36 cellular contexts compared by ENCODE assay signal in genomic region chr13:113624235-113624587, GRCh38. TPM values are rescaled to one million over a fixed set of nuclear protein-coding genes. Genes with fewer than 3 reads are reported as not detected.
"Had no signal": no experiment of that assay in that cellular context is flagged by ENCODE, and none has a peak within 500 bp of the region (broad histone marks: within the 10 kb centered on the region; RNA-seq: fewer than 3 reads in every experiment).

No MANE protein-coding gene starts in this region.

- H3K4me3 ChIP-seq: gastroesophageal sphincter, spleen, suprapubic skin, tibial artery had no signal

- FAIRE-seq: astrocyte, endothelial cell of umbilical vein, kidney had no signal

- H3K36me3 Mint-ChIP-seq: natural killer cell had no signal

- ATAC-seq: activated CD4-positive, alpha-beta T cell treated with anti-CD3 and anti-CD28 coated beads for 36 hours; activated CD8-positive, alpha-beta T cell treated with anti-CD3 and anti-CD28 coated beads, Interleukin-2, amount 10 ng/mL, durations not matched to agents 7 days and 5 days; effector memory CD8-positive, alpha-beta T cell; gastroesophageal sphincter; left colon had no signal

- DNase-seq: activated CD4-positive, alpha-beta T cell treated with anti-CD3 and anti-CD28 coated beads for 36 hours; activated CD4-positive, CD25-positive, alpha-beta regulatory T cell; activated CD8-positive, alpha-beta memory T cell treated with anti-CD3 and anti-CD28 coated beads, Interleukin-2, amount 10 ng/mL, durations not matched to agents 7 days and 5 days; activated CD8-positive, alpha-beta T cell treated with anti-CD3 and anti-CD28 coated beads, Interleukin-2, amount 10 ng/mL, durations not matched to agents 7 days and 5 days; activated effector memory CD4-positive, alpha-beta T cell treated with anti-CD3 and anti-CD28 coated beads, Interleukin-2, amount 50 U/mL, for 16 hours; activated naive CD4-positive, alpha-beta T cell treated with anti-CD3 and anti-CD28 coated beads, Interleukin-2, amount 10 ng/mL, durations not matched to agents 7 days and 5 days; activated T-cell treated with anti-CD3 and anti-CD28 coated beads for 4 hours; amniotic stem cell; brain microvascular endothelial cell; caudate nucleus; cortex of kidney; effector memory CD8-positive, alpha-beta T cell; head of caudate nucleus; hippocampal formation; left colon; mammary epithelial cell; midbrain; natural killer cell; stimulated activated naive CD4-positive, alpha-beta T cell; tibial artery had no signal

- H3K27ac Mint-ChIP-seq: activated CD4-positive, alpha-beta T cell treated with anti-CD3 and anti-CD28 coated beads for 36 hours; activated CD8-positive, alpha-beta memory T cell treated with anti-CD3 and anti-CD28 coated beads, Interleukin-2, amount 10 ng/mL, durations not matched to agents 7 days and 5 days; activated CD8-positive, alpha-beta T cell treated with anti-CD3 and anti-CD28 coated beads, Interleukin-2, amount 10 ng/mL, durations not matched to agents 7 days and 5 days; activated naive CD4-positive, alpha-beta T cell treated with anti-CD3 and anti-CD28 coated beads, Interleukin-2, amount 10 ng/mL, durations not matched to agents 7 days and 5 days; activated T-helper 1 cell treated with anti-CD3 and anti-CD28 coated beads, Interleukin-12 subunit alpha, Interleukin-12 subunit beta, Interleukin-2, Interleukin-4 antibody, amounts not matched to agents 30 ng/mL and 10 ng/mL and 1 ng/mL, durations not matched to agents 14 hours and 24 hours and 36 hours; natural killer cell; T-helper 2 cell treated with Interferon-gamma antibody and Interleukin-4, amounts not matched to agents 5 μg/mL and 100 μg/mL, for 36 hours had no signal

- H3K27ac ChIP-seq: brain microvascular endothelial cell, gastroesophageal sphincter, spleen, suprapubic skin, tibial artery had no signal

- H3K27me3 Mint-ChIP-seq: activated CD4-positive, alpha-beta T cell treated with anti-CD3 and anti-CD28 coated beads for 36 hours; activated CD8-positive, alpha-beta memory T cell treated with anti-CD3 and anti-CD28 coated beads, Interleukin-2, amount 10 ng/mL, durations not matched to agents 7 days and 5 days; activated naive CD4-positive, alpha-beta T cell treated with anti-CD3 and anti-CD28 coated beads, Interleukin-2, amount 10 ng/mL, durations not matched to agents 7 days and 5 days; effector memory CD8-positive, alpha-beta T cell had no signal

- H3K27me3 ChIP-seq: brain microvascular endothelial cell, gastroesophageal sphincter, spleen, suprapubic skin, tibial artery had no signal

- H3K4me1 ChIP-seq: gastroesophageal sphincter, suprapubic skin, tibial artery had no signal

- H3K4me1 Mint-ChIP-seq: activated CD4-positive, alpha-beta T cell treated with anti-CD3 and anti-CD28 coated beads for 36 hours; activated CD8-positive, alpha-beta memory T cell treated with anti-CD3 and anti-CD28 coated beads, Interleukin-2, amount 10 ng/mL, durations not matched to agents 7 days and 5 days had no signal

- H3K9me3 ChIP-seq: gastroesophageal sphincter, spleen, suprapubic skin, tibial artery had no signal

- H3K9me3 Mint-ChIP-seq: activated naive CD4-positive, alpha-beta T cell treated with anti-CD3 and anti-CD28 coated beads, Interleukin-2, amount 10 ng/mL, durations not matched to agents 7 days and 5 days; activated T-helper 1 cell treated with anti-CD3 and anti-CD28 coated beads, Interleukin-12 subunit alpha, Interleukin-12 subunit beta, Interleukin-2, Interleukin-4 antibody, amounts not matched to agents 30 ng/mL and 10 ng/mL and 1 ng/mL, durations not matched to agents 14 hours and 24 hours and 36 hours; effector memory CD8-positive, alpha-beta T cell; natural killer cell; T-helper 2 cell treated with Interferon-gamma antibody and Interleukin-4, amounts not matched to agents 5 μg/mL and 100 μg/mL, for 36 hours had no signal

- H3K4me3 Mint-ChIP-seq: activated CD4-positive, alpha-beta T cell treated with anti-CD3 and anti-CD28 coated beads for 36 hours; activated CD8-positive, alpha-beta memory T cell treated with anti-CD3 and anti-CD28 coated beads, Interleukin-2, amount 10 ng/mL, durations not matched to agents 7 days and 5 days; activated CD8-positive, alpha-beta T cell treated with anti-CD3 and anti-CD28 coated beads, Interleukin-2, amount 10 ng/mL, durations not matched to agents 7 days and 5 days; activated naive CD4-positive, alpha-beta T cell treated with anti-CD3 and anti-CD28 coated beads, Interleukin-2, amount 10 ng/mL, durations not matched to agents 7 days and 5 days; activated T-helper 1 cell treated with anti-CD3 and anti-CD28 coated beads, Interleukin-12 subunit alpha, Interleukin-12 subunit beta, Interleukin-2, Interleukin-4 antibody, amounts not matched to agents 30 ng/mL and 10 ng/mL and 1 ng/mL, durations not matched to agents 14 hours and 24 hours and 36 hours; effector memory CD8-positive, alpha-beta T cell; natural killer cell; T-helper 2 cell treated with Interferon-gamma antibody and Interleukin-4, amounts not matched to agents 5 μg/mL and 100 μg/mL, for 36 hours had no signal

RNA-seq across cellular contexts. Expression of gene ATP4B, which starts 33.8 kb away (rescaled TPM):
- total RNA-seq: activated CD4-positive, alpha-beta T cell treated with anti-CD3 and anti-CD28 coated beads for 36 hours; activated CD8-positive, alpha-beta memory T cell treated with anti-CD3 and anti-CD28 coated beads, Interleukin-2, amount 10 ng/mL, durations not matched to agents 7 days and 5 days; activated CD8-positive, alpha-beta T cell treated with anti-CD3 and anti-CD28 coated beads, Interleukin-2, amount 10 ng/mL, durations not matched to agents 7 days and 5 days; activated T-helper 1 cell treated with anti-CD3 and anti-CD28 coated beads, Interleukin-12 subunit alpha, Interleukin-12 subunit beta, Interleukin-2, Interleukin-4 antibody, amounts not matched to agents 30 ng/mL and 10 ng/mL and 1 ng/mL, durations not matched to agents 14 hours and 24 hours and 36 hours; astrocyte; chondrocyte; endothelial cell of umbilical vein; fibroblast of lung; fibroblast of villous mesenchyme; gastroesophageal sphincter; left colon; liver; mammary epithelial cell; natural killer cell; omental fat pad; right cardiac atrium; suprapubic skin; ureter had no signal
- polyA plus RNA-seq: fibroblast of lung, liver, mammary epithelial cell, right cardiac atrium had no signal

RNA-seq across cellular contexts. Expression of gene GRK1, which starts 42.8 kb away (rescaled TPM):
- total RNA-seq: activated CD8-positive, alpha-beta memory T cell treated with anti-CD3 and anti-CD28 coated beads, Interleukin-2, amount 10 ng/mL, durations not matched to agents 7 days and 5 days; activated T-helper 1 cell treated with anti-CD3 and anti-CD28 coated beads, Interleukin-12 subunit alpha, Interleukin-12 subunit beta, Interleukin-2, Interleukin-4 antibody, amounts not matched to agents 30 ng/mL and 10 ng/mL and 1 ng/mL, durations not matched to agents 14 hours and 24 hours and 36 hours; astrocyte; endothelial cell of umbilical vein; fibroblast of villous mesenchyme; kidney; natural killer cell; omental fat pad; spleen; suprapubic skin; ureter had no signal
- polyA plus RNA-seq: endothelial cell of umbilical vein, esophagus, fibroblast of lung, liver, mammary epithelial cell, spleen had no signal
